In the genomic region with DNA sequence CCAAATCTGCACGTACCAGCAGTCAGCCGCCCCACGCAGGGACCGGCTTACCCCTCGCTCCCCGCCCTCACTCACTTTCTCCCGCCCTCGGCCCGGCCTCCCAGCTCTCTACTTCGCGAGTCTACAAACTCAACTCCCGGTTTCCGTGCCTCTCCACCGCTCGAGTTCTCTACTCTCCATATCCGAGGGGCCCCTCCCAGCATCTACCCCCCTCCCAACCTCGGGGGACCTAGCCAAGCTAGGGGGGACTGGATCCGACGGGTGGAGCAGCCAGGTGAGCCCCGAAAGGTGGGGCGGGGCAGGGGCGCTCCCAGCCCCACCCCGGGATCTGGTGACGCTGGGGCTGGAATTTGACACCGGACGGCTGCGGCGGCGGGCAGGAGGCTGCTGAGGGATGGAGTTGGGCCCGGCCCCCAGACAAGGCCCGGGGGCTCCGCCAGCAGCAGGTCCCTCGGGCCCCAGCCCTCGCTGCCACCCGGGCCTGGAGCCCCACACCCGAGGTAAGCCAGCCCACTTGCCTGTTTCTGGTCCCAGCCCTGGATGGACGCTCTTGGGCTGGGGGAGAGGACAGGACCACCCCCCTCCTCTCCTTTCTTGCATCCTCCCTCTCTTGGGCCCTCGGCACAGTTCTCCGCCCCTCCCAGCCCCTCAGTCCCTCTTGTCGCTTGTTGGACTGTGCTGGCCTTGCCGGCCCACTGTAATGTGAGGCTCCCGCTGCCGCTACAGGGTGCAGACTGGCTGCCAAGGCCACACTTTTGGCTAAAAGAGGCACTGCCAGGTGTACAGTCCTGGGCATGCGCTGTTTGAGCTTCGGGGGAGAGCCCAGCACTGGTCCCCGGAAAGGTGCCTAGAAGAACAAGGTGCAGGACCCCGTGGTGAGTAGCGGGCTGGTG, we compare ENCODE assay signal across 7 cellular contexts. TPM values are rescaled to one million over a fixed set of nuclear protein-coding genes. Genes with fewer than 3 reads are reported as not detected.
DNase-seq lines count a peak whose midpoint lies in the region; ATAC-seq and TF ChIP-seq lines count a peak whose summit lies in the region.

A gene with protein sequence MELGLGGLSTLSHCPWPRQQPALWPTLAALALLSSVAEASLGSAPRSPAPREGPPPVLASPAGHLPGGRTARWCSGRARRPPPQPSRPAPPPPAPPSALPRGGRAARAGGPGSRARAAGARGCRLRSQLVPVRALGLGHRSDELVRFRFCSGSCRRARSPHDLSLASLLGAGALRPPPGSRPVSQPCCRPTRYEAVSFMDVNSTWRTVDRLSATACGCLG (plus strand): TSS at position 416 of the 893 bp plus-strand sequence. CDS start 1,856 bp downstream, outside the sequence.

- peak within 1 kb of the TSS; percentile 35 for H3K4me3 ChIP-seq in HEK293 (ENCODE audit: low read depth, low read length)
- H3K4me3 ChIP-seq in Panc1 (ENCODE audit: low read depth in 2 of 2, low read length in 2 of 2) = no peak within 1 kb of the TSS
- peak within 1 kb of the TSS; percentile 42 for H3K4me3 ChIP-seq in fibroblast of mammary gland (ENCODE audit: control insufficient read depth, low read depth, low read length)

- no TSS peak for BruUV-seq in Panc1 (replicated peaks; lab: Mats Ljungman, UMichigan)

- H3K36me3 Mint-ChIP-seq in progenitor cell of endocrine pancreas (ENCODE audit: insufficient read depth) = no peaks in the 10 kb centered on the region

- H3K36me3 ChIP-seq in HEK293 (ENCODE audit: control insufficient read depth in 2 of 2, insufficient read depth in 1 of 2, low read length in 2 of 2) = peaks cover 0 to 9% of the 10 kb centered on the region in 2 experiments; a peak in 1 of 3 replicates
- H3K36me3 ChIP-seq in Panc1 (ENCODE audit: control insufficient read depth, insufficient read depth, low read length) = no peaks in the 10 kb centered on the region

- no peak for TF ChIP-seq CTCF in HEK293 (tag by site-specific recombination; IDR thresholded peaks at IDR 0.05)
- TF ChIP-seq CTCF in Panc1 (IDR thresholded peaks at IDR 0.05) = no peak
- no peak for TF ChIP-seq CTCF in fibroblast of mammary gland (conservative IDR thresholded peaks at IDR 0.05; ENCODE audit: control insufficient read depth, insufficient read depth, low read depth, low read length)
- no peak for TF ChIP-seq CTCF in progenitor cell of endocrine pancreas (IDR thresholded peaks at IDR 0.05; ENCODE audit: unreplicated experiment)

- H3K27me3 Mint-ChIP-seq in progenitor cell of endocrine pancreas = peaks cover 33% of the 10 kb centered on the region

- no peaks in the 10 kb centered on the region for H3K9me3 Mint-ChIP-seq in progenitor cell of endocrine pancreas (ENCODE audit: low read depth)

- H3K27ac Mint-ChIP-seq in progenitor cell of endocrine pancreas = no peak within 1 kb of the TSS

- intact Hi-C loops in Panc1 (cut with micrococcal nuclease; ENCODE audit: unreplicated experiment) = loop anchor here (2.0 to 10.0 kb wide), 2 partner anchors 171 to 409 kb away; no protein-coding TSS in a partner anchor

- ATAC-seq in Panc1 (peak; percentile 1; the same call in 1 of the 2 replicates), GM18907 (IDR thresholded peaks at IDR 0.05; ENCODE audit: unreplicated experiment) (no peak)

- in situ Hi-C loops in Panc1 (cut with HindIII; ENCODE audit: low pct_unique_long_range_greater_than_20kb, low sequenced_read_pairs) = loop anchor here (25.0 kb wide), 1 partner anchor 171 kb away; no protein-coding TSS in a partner anchor

- H3K9me3 ChIP-seq in HEK293 (ENCODE audit: control insufficient read depth, insufficient read depth, low read depth, low read length) (no peaks in the 10 kb centered on the region), Panc1 (ENCODE audit: control insufficient read depth, insufficient read depth, low read depth, low read length) (no peaks in the 10 kb centered on the region)

- H3K4me3 Mint-ChIP-seq in progenitor cell of endocrine pancreas (ENCODE audit: low read depth) = peak within 1 kb of the TSS; percentile 70

- DNase-seq in Panc1 (ENCODE audit: low read depth, low spot score) (no peak), fibroblast of mammary gland (ENCODE audit: low read depth) (no peak), progenitor cell of endocrine pancreas (ENCODE audit: low spot score, unreplicated experiment) (peak; percentile 31), OCI-M1 (lab: John Stamatoyannopoulos, UW) (no peak)
- DNase-seq in activated CD4-positive, alpha-beta T cell treated with anti-CD3 and anti-CD28 coated beads, Interleukin-2, amount 50 U/mL, for 1 hour = no peak

- CTCF ChIA-PET in HEK293 (lab: Yijun Ruan, JAX) (interaction anchor here (0.6 to 12.4 kb wide), 46 partner anchors 7 to 519 kb away, joined by 3 to 555 read pairs (median 5); a partner anchor contains a TSS), Panc1 (lab: Charles Lee) (interaction anchor here (0.5 to 3.5 kb wide), 5 partner anchors 12 to 684 kb away, joined by 3 to 84 read pairs (median 5); no protein-coding TSS in a partner anchor)

- H3K27me3 ChIP-seq in Panc1 (ENCODE audit: control insufficient read depth, insufficient read depth, low read length) = no peaks in the 10 kb centered on the region

- POLR2A ChIA-PET in HEK293 (lab: Yijun Ruan, JAX) (interaction anchor here (0.9 to 1.3 kb wide), 4 partner anchors 13 to 283 kb away, joined by 3 to 7 read pairs (median 4); a partner anchor contains a TSS), Panc1 (lab: Charles Lee) (no interaction called here)

- H3K4me1 ChIP-seq in HEK293 (ENCODE audit: control insufficient read depth, insufficient read depth, low read length) (peaks cover 3% of the 10 kb centered on the region; the same call in 1 of the 2 replicates), Panc1 (ENCODE audit: control insufficient read depth, insufficient read depth, low read length) (peaks cover 17% of the 10 kb centered on the region)

- H3K27ac ChIP-seq in HEK293 (ENCODE audit: extremely low read depth, low read depth, low read length) = peak within 1 kb of the TSS; percentile 7; the same call in 1 of the 2 replicates
- peak within 1 kb of the TSS; percentile 40; the same call in 1 of the 2 replicates for H3K27ac ChIP-seq in Panc1 (ENCODE audit: low read length)

- H3K4me1 Mint-ChIP-seq in progenitor cell of endocrine pancreas (ENCODE audit: low read depth) = peaks cover 6% of the 10 kb centered on the region

TF ChIP-seq in HEK293, 187 proteins besides CTCF, POLR2A, EP300 and RAD21 (continues in another document):
- TF ChIP-seq, protein P1, sequence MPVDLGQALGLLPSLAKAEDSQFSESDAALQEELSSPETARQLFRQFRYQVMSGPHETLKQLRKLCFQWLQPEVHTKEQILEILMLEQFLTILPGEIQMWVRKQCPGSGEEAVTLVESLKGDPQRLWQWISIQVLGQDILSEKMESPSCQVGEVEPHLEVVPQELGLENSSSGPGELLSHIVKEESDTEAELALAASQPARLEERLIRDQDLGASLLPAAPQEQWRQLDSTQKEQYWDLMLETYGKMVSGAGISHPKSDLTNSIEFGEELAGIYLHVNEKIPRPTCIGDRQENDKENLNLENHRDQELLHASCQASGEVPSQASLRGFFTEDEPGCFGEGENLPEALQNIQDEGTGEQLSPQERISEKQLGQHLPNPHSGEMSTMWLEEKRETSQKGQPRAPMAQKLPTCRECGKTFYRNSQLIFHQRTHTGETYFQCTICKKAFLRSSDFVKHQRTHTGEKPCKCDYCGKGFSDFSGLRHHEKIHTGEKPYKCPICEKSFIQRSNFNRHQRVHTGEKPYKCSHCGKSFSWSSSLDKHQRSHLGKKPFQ (tag by site-specific recombination; IDR thresholded peaks at IDR 0.05) = no peak
- no peak for TF ChIP-seq ZFP41 (tag by site-specific recombination; IDR thresholded peaks at IDR 0.05; ENCODE audit: borderline replicate concordance)
- TF ChIP-seq, protein P2, sequence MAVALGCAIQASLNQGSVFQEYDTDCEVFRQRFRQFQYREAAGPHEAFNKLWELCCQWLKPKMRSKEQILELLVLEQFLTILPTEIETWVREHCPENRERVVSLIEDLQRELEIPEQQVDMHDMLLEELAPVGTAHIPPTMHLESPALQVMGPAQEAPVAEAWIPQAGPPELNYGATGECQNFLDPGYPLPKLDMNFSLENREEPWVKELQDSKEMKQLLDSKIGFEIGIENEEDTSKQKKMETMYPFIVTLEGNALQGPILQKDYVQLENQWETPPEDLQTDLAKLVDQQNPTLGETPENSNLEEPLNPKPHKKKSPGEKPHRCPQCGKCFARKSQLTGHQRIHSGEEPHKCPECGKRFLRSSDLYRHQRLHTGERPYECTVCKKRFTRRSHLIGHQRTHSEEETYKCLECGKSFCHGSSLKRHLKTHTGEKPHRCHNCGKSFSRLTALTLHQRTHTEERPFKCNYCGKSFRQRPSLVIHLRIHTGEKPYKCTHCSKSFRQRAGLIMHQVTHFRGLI (tag by site-specific recombination; IDR thresholded peaks at IDR 0.05) = 0 out of 2 replicates have a peak, but pooled peaks have one; percentile 40
- TF ChIP-seq, protein P3, sequence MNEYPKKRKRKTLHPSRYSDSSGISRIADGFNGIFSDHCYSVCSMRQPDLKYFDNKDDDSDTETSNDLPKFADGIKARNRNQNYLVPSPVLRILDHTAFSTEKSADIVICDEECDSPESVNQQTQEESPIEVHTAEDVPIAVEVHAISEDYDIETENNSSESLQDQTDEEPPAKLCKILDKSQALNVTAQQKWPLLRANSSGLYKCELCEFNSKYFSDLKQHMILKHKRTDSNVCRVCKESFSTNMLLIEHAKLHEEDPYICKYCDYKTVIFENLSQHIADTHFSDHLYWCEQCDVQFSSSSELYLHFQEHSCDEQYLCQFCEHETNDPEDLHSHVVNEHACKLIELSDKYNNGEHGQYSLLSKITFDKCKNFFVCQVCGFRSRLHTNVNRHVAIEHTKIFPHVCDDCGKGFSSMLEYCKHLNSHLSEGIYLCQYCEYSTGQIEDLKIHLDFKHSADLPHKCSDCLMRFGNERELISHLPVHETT (tag by site-specific recombination; IDR thresholded peaks at IDR 0.05) = no peak
- TF ChIP-seq, protein P4, sequence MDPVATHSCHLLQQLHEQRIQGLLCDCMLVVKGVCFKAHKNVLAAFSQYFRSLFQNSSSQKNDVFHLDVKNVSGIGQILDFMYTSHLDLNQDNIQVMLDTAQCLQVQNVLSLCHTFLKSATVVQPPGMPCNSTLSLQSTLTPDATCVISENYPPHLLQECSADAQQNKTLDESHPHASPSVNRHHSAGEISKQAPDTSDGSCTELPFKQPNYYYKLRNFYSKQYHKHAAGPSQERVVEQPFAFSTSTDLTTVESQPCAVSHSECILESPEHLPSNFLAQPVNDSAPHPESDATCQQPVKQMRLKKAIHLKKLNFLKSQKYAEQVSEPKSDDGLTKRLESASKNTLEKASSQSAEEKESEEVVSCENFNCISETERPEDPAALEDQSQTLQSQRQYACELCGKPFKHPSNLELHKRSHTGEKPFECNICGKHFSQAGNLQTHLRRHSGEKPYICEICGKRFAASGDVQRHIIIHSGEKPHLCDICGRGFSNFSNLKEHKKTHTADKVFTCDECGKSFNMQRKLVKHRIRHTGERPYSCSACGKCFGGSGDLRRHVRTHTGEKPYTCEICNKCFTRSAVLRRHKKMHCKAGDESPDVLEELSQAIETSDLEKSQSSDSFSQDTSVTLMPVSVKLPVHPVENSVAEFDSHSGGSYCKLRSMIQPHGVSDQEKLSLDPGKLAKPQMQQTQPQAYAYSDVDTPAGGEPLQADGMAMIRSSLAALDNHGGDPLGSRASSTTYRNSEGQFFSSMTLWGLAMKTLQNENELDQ (tag by site-specific recombination; IDR thresholded peaks at IDR 0.05; ENCODE audit: low read depth) = no peak

RNA-seq across cellular contexts. Expression of the gene that starts here (rescaled TPM):
- total RNA-seq in Panc1 (2021; ENCODE audit: unreplicated experiment) = 0.49 TPM
- 0.35 TPM for polyA plus RNA-seq in Panc1 (2012; ENCODE audit: insufficient read length)
- total RNA-seq in progenitor cell of endocrine pancreas = 1.1 and 2.0 TPM in 2 replicates

Comparison
In these comparisons a context has a peak if more than half of its experiments do, and no peak if none do; other contexts are left out.
1. Peak in ATAC-seq and H3K27ac ChIP-seq in Panc1; RNA of the gene not detected or under 1 TPM.
2. H3K4me3 ChIP-seq: peak in HEK293 (single experiment) and fibroblast of mammary gland (single experiment); none in Panc1 (0 of 2).